ENCODE assay signal across 18 cellular contexts in the genomic region with DNA sequence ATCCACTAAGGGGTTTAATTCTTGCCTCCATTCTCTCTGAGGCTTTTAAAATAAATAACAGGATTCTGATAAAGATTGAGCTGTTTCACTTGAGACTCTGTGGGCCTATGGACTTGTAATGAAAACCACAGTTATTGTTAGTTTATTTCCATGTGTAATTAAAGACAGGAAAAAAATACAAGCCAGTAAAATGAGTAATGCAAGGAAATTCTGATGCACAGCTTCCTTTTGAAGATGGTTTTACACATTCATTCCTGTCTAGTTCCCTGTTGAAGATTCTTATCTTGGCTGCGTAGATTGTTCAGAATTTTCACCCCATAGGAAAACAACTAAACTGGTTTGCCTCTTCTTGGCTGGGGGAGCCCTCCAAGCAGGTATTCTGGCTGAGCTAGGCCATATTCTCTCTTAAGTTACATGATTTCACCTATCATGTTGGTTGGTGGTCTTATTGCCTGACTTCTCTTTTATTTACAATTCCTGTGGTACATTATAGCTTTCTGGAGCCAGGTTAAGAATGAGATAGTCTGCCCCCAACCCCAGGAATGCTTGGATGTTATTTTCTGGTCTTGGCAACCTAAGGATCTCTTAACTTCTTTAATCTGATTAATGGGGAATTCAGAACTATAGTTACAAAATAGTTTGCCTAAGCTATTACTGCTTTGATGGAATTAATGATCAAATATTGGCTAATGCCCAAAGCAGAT.
DNase-seq lines count a peak whose midpoint lies in the region; ATAC-seq, FAIRE-seq and TF ChIP-seq lines count a peak whose summit lies in the region.
"Had no signal": no experiment of that assay in that cellular context is flagged by ENCODE, and none has a peak within 500 bp of the region (broad histone marks: within the 10 kb centered on the region; RNA-seq: fewer than 3 reads in every experiment).

No MANE protein-coding gene starts in this region.

- no peaks in the 10 kb centered on the region for H3K27me3 Mint-ChIP-seq in mesothelial cell of epicardium (ENCODE audit: low read depth)
- H3K27me3 Mint-ChIP-seq: central memory CD8-positive, alpha-beta T cell had no signal

- CTCF ChIA-PET in PC-3 (lab: Charles Lee) = no interaction called here

- POLR2A ChIA-PET in PC-3 (lab: Charles Lee; ENCODE audit: unreplicated experiment) = interaction anchor here (0.7 kb wide), 1 partner anchor 591 kb away, joined by 3 read pairs; no protein-coding TSS in a partner anchor

- FAIRE-seq in endometrium (lab: Jason Lieb, UNC) = peak; percentile 15

- peak; percentile 22 for DNase-seq in AG09319 (ENCODE audit: extremely low read depth, low read depth)
- peak; percentile 71 for DNase-seq in PC-3
- DNase-seq in mesothelial cell of epicardium (ENCODE audit: low spot score in 2 of 2, unreplicated experiment in 2 of 2) = no peak
- DNase-seq in NCI-H2227 (lab: John Stamatoyannopoulos, UW; ENCODE audit: unreplicated experiment) = no peak
- DNase-seq in omental fat pad (ENCODE audit: low spot score) = no peak
- DNase-seq in dorsolateral prefrontal cortex = no peak
- DNase-seq: activated CD4-positive, alpha-beta T cell treated with anti-CD3 and anti-CD28 coated beads for 48 hours; BE2C; heart right ventricle; kidney glomerular epithelial cell; NK-92 treated with Interleukin-12 subunit alpha and Interleukin-12 subunit beta, amount 100 ng/mL, for 24 hours; retina; SIG-M5 had no signal

- H2AFZ ChIP-seq in PC-3 (ENCODE audit: low read length) = no peak overlapping the region

- intact Hi-C loops in PC-3 (cut with micrococcal nuclease) (loop anchor here (2.0 kb wide), 1 partner anchor 48 kb away; no protein-coding TSS in a partner anchor), dorsolateral prefrontal cortex (cut with DNase I) (no loop called here)

- no peaks in the 10 kb centered on the region for H3K36me3 ChIP-seq in PC-3 (ENCODE audit: low read depth, low read length)
- H3K36me3 ChIP-seq: BE2C, heart right ventricle, thoracic aorta had no signal

- H4K20me1 ChIP-seq in PC-3 (ENCODE audit: low read length) = no peaks in the 10 kb centered on the region

- peak overlapping the region; percentile 36; the same call in 1 of the 2 replicates for H3K9ac ChIP-seq in PC-3 (ENCODE audit: low read length)

- no peaks in the 10 kb centered on the region for H3K9me2 ChIP-seq in PC-3 (replicated peaks; ENCODE audit: low read length)

- TF ChIP-seq CTCF in AG09319 (IDR thresholded peaks at IDR 0.05; ENCODE audit: low read depth, low read length) (no peak), PC-3 (conservative IDR thresholded peaks at IDR 0.05; ENCODE audit: low read depth, low read length) (no peak), mesothelial cell of epicardium (IDR thresholded peaks at IDR 0.05; ENCODE audit: unreplicated experiment) (no peak), omental fat pad (IDR thresholded peaks at IDR 0.05) (no peak), dorsolateral prefrontal cortex (IDR thresholded peaks at IDR 0.05 in 54 of 56, conservative IDR thresholded peaks at IDR 0.05 in 2 of 56; ENCODE audit: low read depth in 1 of 56, partially characterized antibody in 56 of 56) (no peak)

- peaks cover 49% of the 10 kb centered on the region for H3K4me1 Mint-ChIP-seq in mesothelial cell of epicardium
- H3K4me1 Mint-ChIP-seq: activated naive CD4-positive, alpha-beta T cell treated with anti-CD3 and anti-CD28 coated beads, Interleukin-2, amount 50 U/mL, for 24 hours; central memory CD8-positive, alpha-beta T cell had no signal

- peak overlapping the region; percentile 95 for H3K27ac Mint-ChIP-seq in mesothelial cell of epicardium
- H3K27ac Mint-ChIP-seq: activated naive CD4-positive, alpha-beta T cell treated with anti-CD3 and anti-CD28 coated beads, Interleukin-2, amount 50 U/mL, for 24 hours had no signal

- H3K9me3 ChIP-seq in PC-3 (ENCODE audit: low read length) = no peaks in the 10 kb centered on the region
- H3K9me3 ChIP-seq: BE2C, heart right ventricle, thoracic aorta had no signal

- no peak overlapping the region for H3K4me3 Mint-ChIP-seq in mesothelial cell of epicardium
- H3K4me3 Mint-ChIP-seq: activated naive CD4-positive, alpha-beta T cell treated with anti-CD3 and anti-CD28 coated beads, Interleukin-2, amount 50 U/mL, for 24 hours; central memory CD8-positive, alpha-beta T cell had no signal

- no peaks in the 10 kb centered on the region for H3K36me3 Mint-ChIP-seq in mesothelial cell of epicardium
- H3K36me3 Mint-ChIP-seq: activated naive CD4-positive, alpha-beta T cell treated with anti-CD3 and anti-CD28 coated beads, Interleukin-2, amount 50 U/mL, for 24 hours had no signal

- H3K27ac ChIP-seq in PC-3 (ENCODE audit: low read length) (peak overlapping the region; percentile 78), dorsolateral prefrontal cortex (no peak overlapping the region)
- H3K27ac ChIP-seq: heart right ventricle, thoracic aorta had no signal

- H3K79me2 ChIP-seq in PC-3 (ENCODE audit: low read length) = no peaks in the 10 kb centered on the region

- no peak overlapping the region for H3K4me3 ChIP-seq in PC-3 (ENCODE audit: low read length)
- H3K4me3 ChIP-seq in dorsolateral prefrontal cortex = no peak overlapping the region
- H3K4me3 ChIP-seq: heart right ventricle, thoracic aorta had no signal

- no peaks in the 10 kb centered on the region for H3K9me3 Mint-ChIP-seq in mesothelial cell of epicardium
- H3K9me3 Mint-ChIP-seq: activated naive CD4-positive, alpha-beta T cell treated with anti-CD3 and anti-CD28 coated beads, Interleukin-2, amount 50 U/mL, for 24 hours had no signal

- H3K4me2 ChIP-seq in PC-3 (ENCODE audit: low read length) = peak overlapping the region; percentile 51

- H3K27me3 ChIP-seq in PC-3 (ENCODE audit: low read length) (no peaks in the 10 kb centered on the region), dorsolateral prefrontal cortex (no peaks in the 10 kb centered on the region)
- H3K27me3 ChIP-seq: BE2C, heart right ventricle had no signal

- no peaks in the 10 kb centered on the region for H3F3A ChIP-seq in PC-3 (ENCODE audit: low read length, unreplicated experiment)

- H3K4me1 ChIP-seq in PC-3 (ENCODE audit: insufficient read depth, low read length) = peaks cover 15% of the 10 kb centered on the region
- H3K4me1 ChIP-seq: BE2C had no signal

- BruUV-seq in PC-3 (replicated peaks; lab: Mats Ljungman, UMichigan) = no TSS peak

- ATAC-seq in PC-3 (peak; percentile 81), HG03460 (IDR thresholded peaks at IDR 0.05; ENCODE audit: unreplicated experiment) (no peak), omental fat pad (ENCODE audit: low FRiP score) (no peak)
- ATAC-seq: heart right ventricle had no signal

Comparison
In these comparisons a context has a peak if more than half of its experiments do, and no peak if none do; other contexts are left out.
1. DNase-seq: peak in AG09319 (single experiment) and PC-3 (single experiment); none in mesothelial cell of epicardium (0 of 2), NCI-H2227 (single experiment), omental fat pad (single experiment) and dorsolateral prefrontal cortex (0 of 10).